Comparison of ENCODE assay signal across 9 cellular contexts in genomic region chr3:169863458-169863899, GRCh38. TPM values are rescaled to one million over a fixed set of nuclear protein-coding genes. Genes with fewer than 3 reads are reported as not detected.
DNase-seq lines count a peak whose midpoint lies in the region; ATAC-seq and TF ChIP-seq lines count a peak whose summit lies in the region.
"Had no signal": no experiment of that assay in that cellular context is flagged by ENCODE, and none has a peak within 500 bp of the region (broad histone marks: within the 10 kb centered on the region; RNA-seq: fewer than 3 reads in every experiment).

No MANE protein-coding gene starts in this region.

- TF ChIP-seq CTCF in ovary (IDR thresholded peaks at IDR 0.05) (peak; percentile 28 to 44 (median 41)), upper lobe of left lung (IDR thresholded peaks at IDR 0.05) (peak; percentile 79 to 94 (median 88))

- CTCF ChIA-PET in CD8-positive, alpha-beta memory T cell (lab: Charles Lee), result interaction anchor here (1.1 to 1.7 kb wide), 9 partner anchors 8 to 948 kb away, joined by 3 to 6 read pairs (median 4); partner anchors contain the start of gene SEC62

- no peak overlapping the region for H3K9ac ChIP-seq in Karpas-422 (ENCODE audit: low read length)

- H3K36me3 ChIP-seq in CD8-positive, alpha-beta memory T cell (ENCODE audit: insufficient read depth, low read length), result no peaks in the 10 kb centered on the region
- H3K36me3 ChIP-seq in Karpas-422 (ENCODE audit: insufficient read depth, low read length) (no peaks in the 10 kb centered on the region), ovary (no peaks in the 10 kb centered on the region), upper lobe of left lung (no peaks in the 10 kb centered on the region)

- peaks cover 14% of the 10 kb centered on the region for H3K4me1 ChIP-seq in CD8-positive, alpha-beta memory T cell (ENCODE audit: insufficient read depth, low read length)
- peaks cover 6% of the 10 kb centered on the region; the same call in 1 of the 2 replicates for H3K4me1 ChIP-seq in Karpas-422 (ENCODE audit: low read length)
- no peaks in the 10 kb centered on the region for H3K4me1 ChIP-seq in ovary (ENCODE audit: insufficient read depth)
- peaks cover 0 to 14% (median 5%) of the 10 kb centered on the region in 4 donors for H3K4me1 ChIP-seq in upper lobe of left lung

- peak overlapping the region in 1 of 7 donors; percentile 32 for H3K4me3 Mint-ChIP-seq in CD8-positive, alpha-beta memory T cell

- peaks cover 4 to 12% (median 9%) of the 10 kb centered on the region in 3 donors for H3K4me1 Mint-ChIP-seq in CD8-positive, alpha-beta memory T cell

- H4K20me1 ChIP-seq in Karpas-422 (ENCODE audit: insufficient read depth, low read depth, low read length), result no peaks in the 10 kb centered on the region

- TF ChIP-seq EP300 in ovary (IDR thresholded peaks at IDR 0.05) (no peak), upper lobe of left lung (IDR thresholded peaks at IDR 0.05) (no peak)

- H3K27ac Mint-ChIP-seq in CD8-positive, alpha-beta memory T cell, result no peak overlapping the region

- POLR2A ChIA-PET in CD8-positive, alpha-beta memory T cell (lab: Charles Lee), result no interaction called here

- ATAC-seq in GM21390 (IDR thresholded peaks at IDR 0.05; ENCODE audit: unreplicated experiment), result peak; percentile 60
- peak; percentile 89 to 91 for ATAC-seq in upper lobe of left lung (ENCODE audit: low FRiP score in 2 of 2)

- H3K4me3 ChIP-seq in CD8-positive, alpha-beta memory T cell (ENCODE audit: low read length), result no peak overlapping the region
- H3K4me3 ChIP-seq in Karpas-422 (ENCODE audit: low read length) (no peak overlapping the region), ovary (no peak overlapping the region), upper lobe of left lung (no peak overlapping the region)

- H3K9me3 Mint-ChIP-seq in CD8-positive, alpha-beta memory T cell, result no peaks in the 10 kb centered on the region

- H2AFZ ChIP-seq in Karpas-422 (ENCODE audit: low read length), result no peak overlapping the region

- H3K27me3 Mint-ChIP-seq in CD8-positive, alpha-beta memory T cell, result peaks cover 7 to 25% of the 10 kb centered on the region in 2 donors

- H3K4me2 ChIP-seq in Karpas-422 (ENCODE audit: low read depth, low read length, poor library complexity, severe bottlenecking), result no peak overlapping the region

- H3K27ac ChIP-seq in CD8-positive, alpha-beta memory T cell (ENCODE audit: low read depth, low read length), result no peak overlapping the region
- H3K27ac ChIP-seq in Karpas-422 (ENCODE audit: low read length) (no peak overlapping the region), ovary (no peak overlapping the region), upper lobe of left lung (no peak overlapping the region)

- no peaks in the 10 kb centered on the region for H3K79me2 ChIP-seq in Karpas-422 (ENCODE audit: low read length)

- peaks cover 0 to 2% (median 0%) of the 10 kb centered on the region in 3 donors for H3K36me3 Mint-ChIP-seq in CD8-positive, alpha-beta memory T cell

- 2 to 4% (median 2%) methylated on average over 6 of the region's 6 CpGs for WGBS in ovary, 3 donors
- 0 to 5% methylated on average over 6 of the region's 6 CpGs for WGBS in upper lobe of left lung, 2 donors

- H3K9me3 ChIP-seq in CD8-positive, alpha-beta memory T cell (ENCODE audit: low read length), result no peaks in the 10 kb centered on the region
- H3K9me3 ChIP-seq in Karpas-422 (ENCODE audit: low read length), result no peaks in the 10 kb centered on the region
- no peaks in the 10 kb centered on the region for H3K9me3 ChIP-seq in ovary
- no peaks in the 10 kb centered on the region for H3K9me3 ChIP-seq in upper lobe of left lung

- intact Hi-C loops in ovary (cut with DNase I), result no loop called here

- TF ChIP-seq POLR2A in ovary (IDR thresholded peaks at IDR 0.05) (no peak), upper lobe of left lung (IDR thresholded peaks at IDR 0.05) (no peak)

- peak; percentile 26 to 68 (median 54) for DNase-seq in CD8-positive, alpha-beta memory T cell
- peak; percentile 90 for DNase-seq in Karpas-422
- peak; percentile 67 for DNase-seq in RPMI7951 (ENCODE audit: low read depth)
- peak; percentile 29 for DNase-seq in activated effector memory CD4-positive, alpha-beta T cell treated with Interleukin-2 at 50 U/mL for 16 hours
- peak; percentile 62 for DNase-seq in foreskin melanocyte
- DNase-seq in ovary, result peak in 4 of 5 donors; percentile 25 to 56 (median 38)
- peak in 1 of 2 donors; percentile 69 for DNase-seq in upper lobe of left lung

- H3K27me3 ChIP-seq in CD8-positive, alpha-beta memory T cell (ENCODE audit: insufficient read depth, low read length, poor library complexity, severe bottlenecking), result no peaks in the 10 kb centered on the region
- no peaks in the 10 kb centered on the region for H3K27me3 ChIP-seq in Karpas-422 (ENCODE audit: low read length)
- no peaks in the 10 kb centered on the region for H3K27me3 ChIP-seq in ovary
- no peaks in the 10 kb centered on the region for H3K27me3 ChIP-seq in upper lobe of left lung

- H3K9me2 ChIP-seq in Karpas-422 (replicated peaks; ENCODE audit: insufficient read depth, low read length), result no peaks in the 10 kb centered on the region

RNA-seq across cellular contexts. Expression of gene LRRC31, which starts 6.3 kb away (rescaled TPM):
- not detected for total RNA-seq in CD8-positive, alpha-beta memory T cell
- polyA plus RNA-seq in CD8-positive, alpha-beta memory T cell, result not detected
- total RNA-seq in Karpas-422 (2014; rRNA removed; shearing (Covaris generic); ENCODE audit: low replicate concordance), result not detected in 2 replicates
- total RNA-seq in RPMI7951 (2014; rRNA removed; shearing (Covaris generic)), result not detected in 2 replicates
- total RNA-seq in ovary, result not detected
- polyA plus RNA-seq in ovary, result not detected
- total RNA-seq in upper lobe of left lung, result 1 to 10 TPM in 4 of 6 donors, under 1 TPM in 2; 0.34 to 5.6 (median 1.3) TPM
- total RNA-seq: T-helper 2 cell treated with Interferon-gamma antibody and Interleukin-4, amounts not matched to agents 100 ng/mL and 5 ng/mL, for 36 hours had no signal

RNA-seq across cellular contexts. Expression of gene SAMD7, which starts 47.9 kb away (rescaled TPM):
- total RNA-seq in CD8-positive, alpha-beta memory T cell, result not detected
- not detected for polyA plus RNA-seq in CD8-positive, alpha-beta memory T cell
- total RNA-seq in Karpas-422 (2014; rRNA removed; shearing (Covaris generic); ENCODE audit: low replicate concordance), result not detected in 2 replicates
- total RNA-seq in RPMI7951 (2014; rRNA removed; shearing (Covaris generic)), result not detected in 2 replicates
- total RNA-seq in ovary (not detected), upper lobe of left lung (not detected)
- polyA plus RNA-seq in ovary, result not detected
- total RNA-seq: T-helper 2 cell treated with Interferon-gamma antibody and Interleukin-4, amounts not matched to agents 100 ng/mL and 5 ng/mL, for 36 hours had no signal

RNA-seq across cellular contexts. Expression of gene LRRC34, which starts 50.8 kb away (rescaled TPM):
- total RNA-seq in CD8-positive, alpha-beta memory T cell, result 1 to 10 TPM; 2.4 to 2.5 TPM
- 0.33 TPM for polyA plus RNA-seq in CD8-positive, alpha-beta memory T cell
- 10.0 and 11.8 TPM in 2 replicates for total RNA-seq in Karpas-422 (2014; rRNA removed; shearing (Covaris generic); ENCODE audit: low replicate concordance)
- total RNA-seq in RPMI7951 (2014; rRNA removed; shearing (Covaris generic)), result 8.5 and 9.4 TPM in 2 replicates
- total RNA-seq in ovary (1 to 10 TPM; 3.3 to 8.1 (median 4.3) TPM), upper lobe of left lung (10 to 100 TPM in 1 of 6 donors, 1 to 10 TPM in 4, under 1 TPM in 1; 0.78 to 12.9 (median 3.9) TPM)
- 1 to 10 TPM; 1.7 to 3.3 TPM for polyA plus RNA-seq in ovary

RNA-seq across cellular contexts. Expression of gene LRRIQ4, which starts 50.8 kb away (rescaled TPM):
- under 1 TPM; 0.15 to 0.20 TPM for total RNA-seq in CD8-positive, alpha-beta memory T cell
- polyA plus RNA-seq in CD8-positive, alpha-beta memory T cell, result not detected
- total RNA-seq in Karpas-422 (2014; rRNA removed; shearing (Covaris generic); ENCODE audit: low replicate concordance), result 0.07 and 0.22 TPM in 2 replicates
- not detected in 2 replicates for total RNA-seq in RPMI7951 (2014; rRNA removed; shearing (Covaris generic))
- under 1 TPM in 5 of 7 donors, not detected in 2; 0.23 to 0.43 (median 0.26) TPM for total RNA-seq in ovary
- polyA plus RNA-seq in ovary, result under 1 TPM; 0.05 to 0.17 TPM
- total RNA-seq in upper lobe of left lung, result under 1 TPM in 2 of 6 donors, not detected in 4; 0.22 to 0.24 TPM
- total RNA-seq: T-helper 2 cell treated with Interferon-gamma antibody and Interleukin-4, amounts not matched to agents 100 ng/mL and 5 ng/mL, for 36 hours had no signal
